In the genomic region with DNA sequence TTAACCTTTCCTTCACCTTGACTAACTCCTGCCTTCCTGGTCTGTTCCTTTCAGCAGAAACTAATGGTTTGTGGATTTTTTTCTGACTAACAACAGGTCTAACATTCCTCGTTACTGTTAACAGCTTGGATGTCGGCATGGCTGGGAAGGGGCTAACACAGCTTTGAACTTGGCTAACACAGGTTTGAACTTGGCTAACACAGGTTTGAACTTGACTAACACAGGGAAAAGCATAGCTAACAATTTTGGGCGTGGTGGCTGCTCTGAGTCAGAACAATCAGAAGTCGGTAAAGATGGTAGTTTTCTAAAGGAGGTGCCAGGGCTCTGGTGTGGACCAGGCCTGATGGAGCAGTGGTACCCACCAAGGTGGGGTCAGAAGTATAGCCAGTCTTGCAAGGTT, we compare ENCODE assay signal across 8 cellular contexts. TPM values are rescaled to one million over a fixed set of nuclear protein-coding genes. Genes with fewer than 3 reads are reported as not detected.
A peak's percentile ranks its signal among the peaks of the same experiment; 100 is the strongest.
DNase-seq lines count a peak whose midpoint lies in the region; ATAC-seq, FAIRE-seq and TF ChIP-seq lines count a peak whose summit lies in the region.

No MANE protein-coding gene starts in this region.

- intact Hi-C loops in kidney (cut with DNase I) = no loop called here
- intact Hi-C loops in stomach (cut with DNase I; ENCODE audit: low total_unique reads) = no loop called here
- intact Hi-C loops in posterior vena cava (cut with DNase I) = loop anchor here in 1 of 2 donors (10.0 kb wide), 1 partner anchor 1111 kb away; no protein-coding TSS in a partner anchor

- peak overlapping the region; percentile 88 for H3K4me3 Mint-ChIP-seq in activated naive CD8-positive, alpha-beta T cell treated with anti-CD3 and anti-CD28 coated beads, Interleukin-2, amount 50 U/mL, for 24 hours

- H2AFZ ChIP-seq in ACC112 (ENCODE audit: low read length, unreplicated experiment) = peak overlapping the region; percentile 85

- peak overlapping the region; percentile 96 for H3K27ac Mint-ChIP-seq in activated naive CD8-positive, alpha-beta T cell treated with anti-CD3 and anti-CD28 coated beads, Interleukin-2, amount 50 U/mL, for 24 hours

- H3K27ac ChIP-seq in ACC112 (ENCODE audit: low read depth, low read length) = peak overlapping the region; percentile 97
- H3K27ac ChIP-seq in KOPT-K1 (ENCODE audit: low read depth, low read length, poor library complexity, severe bottlenecking) = peak overlapping the region; percentile 91
- H3K27ac ChIP-seq in kidney (ENCODE audit: low read depth in 2 of 2, low read length in 2 of 2) = peak overlapping the region; percentile 93 to 95
- peak overlapping the region; percentile 76 to 97 (median 95) for H3K27ac ChIP-seq in stomach

- H3K9ac ChIP-seq in kidney (ENCODE audit: low read length in 2 of 2) = peak overlapping the region; percentile 91 to 93

- peaks cover 2% of the 10 kb centered on the region for H3K36me3 Mint-ChIP-seq in activated naive CD8-positive, alpha-beta T cell treated with anti-CD3 and anti-CD28 coated beads, Interleukin-2, amount 50 U/mL, for 24 hours (ENCODE audit: low read depth)

- peaks cover 85% of the 10 kb centered on the region for H3K4me1 Mint-ChIP-seq in activated naive CD8-positive, alpha-beta T cell treated with anti-CD3 and anti-CD28 coated beads, Interleukin-2, amount 50 U/mL, for 24 hours

- H3K27me3 ChIP-seq in ACC112 (ENCODE audit: insufficient read depth, low read length) (no peaks in the 10 kb centered on the region), stomach (no peaks in the 10 kb centered on the region)

- WGBS in stomach, 5 donors = 15 to 42% (median 24%) methylated on average over 4 of the region's 4 CpGs

- no peak for ATAC-seq in activated naive CD8-positive, alpha-beta T cell treated with anti-CD3 and anti-CD28 coated beads, Interleukin-2, amount 50 U/mL, for 24 hours
- no peak for ATAC-seq in GM21360 (IDR thresholded peaks at IDR 0.05; ENCODE audit: unreplicated experiment)

- H3K9me3 ChIP-seq in KOPT-K1 (ENCODE audit: insufficient read depth, low read length, poor library complexity, severe bottlenecking) (no peaks in the 10 kb centered on the region), kidney (ENCODE audit: control insufficient read depth in 1 of 2, low read length in 2 of 2) (peaks cover 0 to 5% of the 10 kb centered on the region in 2 donors), stomach (no peaks in the 10 kb centered on the region)

- H3K9me3 Mint-ChIP-seq in activated naive CD8-positive, alpha-beta T cell treated with anti-CD3 and anti-CD28 coated beads, Interleukin-2, amount 50 U/mL, for 24 hours = no peaks in the 10 kb centered on the region

- no peaks in the 10 kb centered on the region for H3K36me3 ChIP-seq in ACC112 (ENCODE audit: insufficient read depth, low read length)
- H3K36me3 ChIP-seq in KOPT-K1 (ENCODE audit: insufficient read depth, low read length) = peaks cover 15% of the 10 kb centered on the region; the same call in 1 of the 2 replicates
- H3K36me3 ChIP-seq in kidney (ENCODE audit: control insufficient read depth in 1 of 2, insufficient read depth in 2 of 2, low read length in 2 of 2) = no peaks in the 10 kb centered on the region
- H3K36me3 ChIP-seq in stomach = no peaks in the 10 kb centered on the region

- TF ChIP-seq EP300 in stomach (IDR thresholded peaks at IDR 0.05) = no peak

- no peaks in the 10 kb centered on the region for H3K27me3 Mint-ChIP-seq in activated naive CD8-positive, alpha-beta T cell treated with anti-CD3 and anti-CD28 coated beads, Interleukin-2, amount 50 U/mL, for 24 hours

- H3K4me3 ChIP-seq in ACC112 (ENCODE audit: low read depth, low read length) = peak overlapping the region; percentile 84
- H3K4me3 ChIP-seq in kidney (ENCODE audit: low read length in 2 of 2) = peak overlapping the region; percentile 92
- H3K4me3 ChIP-seq in stomach = peak overlapping the region; percentile 64 to 87 (median 78)

- H3K79me2 ChIP-seq in ACC112 (ENCODE audit: control insufficient read depth, insufficient read depth, low read length, unreplicated experiment) = peaks cover 25% of the 10 kb centered on the region

- TF ChIP-seq POLR2A in stomach (IDR thresholded peaks at IDR 0.05) = no peak

- DNase-seq in activated naive CD8-positive, alpha-beta T cell treated with anti-CD3 and anti-CD28 coated beads, Interleukin-2, amount 50 U/mL, for 24 hours = peak; percentile 34
- no peak for DNase-seq in kidney
- DNase-seq in stomach = no peak
- DNase-seq in posterior vena cava (ENCODE audit: low spot score) = no peak
- no peak for DNase-seq in activated CD4-positive, CD25-positive, alpha-beta regulatory T cell treated with anti-CD3 and anti-CD28 coated beads, Interleukin-2, amount 50 U/mL, for 72 hours

- TF ChIP-seq CTCF in kidney (IDR thresholded peaks at IDR 0.05; ENCODE audit: borderline replicate concordance, extremely low read depth, insufficient read depth) (no peak), stomach (IDR thresholded peaks at IDR 0.05) (no peak)

- no peak for FAIRE-seq in kidney (lab: Jason Lieb, UNC)

- peaks cover 15% of the 10 kb centered on the region for H3K4me1 ChIP-seq in ACC112 (ENCODE audit: control insufficient read depth, insufficient read depth, low read length, unreplicated experiment)
- peaks cover 12 to 22% of the 10 kb centered on the region in 2 donors for H3K4me1 ChIP-seq in kidney (ENCODE audit: control insufficient read depth in 1 of 2, insufficient read depth in 1 of 2, low read depth in 1 of 2, low read length in 2 of 2)
- peaks cover 22 to 55% (median 29%) of the 10 kb centered on the region in 4 donors for H3K4me1 ChIP-seq in stomach

RNA-seq across cellular contexts. Expression of a gene that starts 16.1 kb away (rescaled TPM):
- total RNA-seq in kidney (6.8 TPM), stomach (10 to 100 TPM in 1 of 5 donors, 1 to 10 TPM in 2, under 1 TPM in 2; under 0.01 to 29.8 (median 1.9) TPM), posterior vena cava (1 to 10 TPM; 1.4 to 1.6 TPM)
- polyA plus RNA-seq in kidney (ENCODE audit: insufficient read depth, low read depth, low replicate concordance) (0.04 TPM), stomach (under 1 TPM; 0.12 to 0.38 (median 0.15) TPM)

RNA-seq across cellular contexts. Expression of a gene that starts 51.7 kb away (rescaled TPM):
- total RNA-seq in kidney (0.41 TPM), stomach (not detected), posterior vena cava (not detected)
- polyA plus RNA-seq in kidney (ENCODE audit: insufficient read depth, low read depth, low replicate concordance) (not detected), stomach (not detected)

RNA-seq across cellular contexts. Expression of a gene that starts 55.7 kb away (rescaled TPM):
- total RNA-seq in kidney (1.7 TPM), stomach (under 1 TPM in 1 of 5 donors, not detected in 4; 0.55 TPM), posterior vena cava (1 to 10 TPM; 1.7 to 2.5 TPM)
- polyA plus RNA-seq in kidney (ENCODE audit: insufficient read depth, low read depth, low replicate concordance) (0.54 TPM), stomach (1 to 10 TPM in 1 of 3 donors, under 1 TPM in 2; 0.20 to 1.2 (median 0.68) TPM)
